ENCODE assay signal across 1 cellular context in the genomic region with DNA sequence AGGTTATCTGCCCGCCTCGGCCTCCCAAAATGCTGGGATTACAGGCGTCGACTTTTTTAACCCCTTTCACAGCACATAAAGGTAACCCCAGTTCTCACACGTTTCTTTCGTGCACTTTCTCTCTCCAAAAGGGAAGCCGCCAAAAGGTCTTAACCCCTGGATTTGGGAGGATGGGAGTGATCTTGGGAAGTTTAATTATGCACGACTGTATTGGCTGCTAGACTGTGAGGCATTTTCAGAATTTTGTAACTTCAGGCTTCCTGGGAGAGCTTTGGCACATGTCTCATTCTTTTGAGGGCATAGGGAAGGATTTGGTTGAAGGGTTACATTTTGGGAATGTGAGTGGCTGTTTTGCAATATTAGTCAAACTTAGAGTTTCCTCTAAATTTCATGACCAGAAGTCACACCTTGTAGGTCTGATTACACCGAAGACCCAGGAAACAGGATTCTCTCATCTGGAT.
A peak's percentile ranks its signal among the peaks of the same experiment; 100 is the strongest.
TF ChIP-seq lines count a peak whose summit lies in the region.

No MANE protein-coding gene starts in this region.

TF ChIP-seq in K562, 482 proteins besides CTCF, POLR2A, EP300 and RAD21 (continued from another document):
- TF ChIP-seq MGA (IDR thresholded peaks at IDR 0.05) (peak; percentile 80), ZNF583 (CRISPR knock-in tag; IDR thresholded peaks at IDR 0.05) (0 out of 2 replicates have a peak, but pooled peaks have one; percentile 40), FOXP1 (CRISPR knock-in tag; IDR thresholded peaks at IDR 0.05) (0 out of 2 replicates have a peak, but pooled peaks have one; percentile 8), ARID2 (IDR thresholded peaks at IDR 0.05) (no peak), CEBPG (CRISPR knock-in tag; IDR thresholded peaks at IDR 0.05) (no peak), CEBPG (tag; conservative IDR thresholded peaks at IDR 0.05 in 1 of 2, IDR thresholded peaks at IDR 0.05 in 1 of 2) (0 out of 4 replicates have a peak, but pooled peaks of 1 of the 2 experiments have one; percentile 9)
TF ChIP-seq in K562: peak in this region for 14.
